37 cellular contexts compared by ENCODE assay signal in the genomic region with DNA sequence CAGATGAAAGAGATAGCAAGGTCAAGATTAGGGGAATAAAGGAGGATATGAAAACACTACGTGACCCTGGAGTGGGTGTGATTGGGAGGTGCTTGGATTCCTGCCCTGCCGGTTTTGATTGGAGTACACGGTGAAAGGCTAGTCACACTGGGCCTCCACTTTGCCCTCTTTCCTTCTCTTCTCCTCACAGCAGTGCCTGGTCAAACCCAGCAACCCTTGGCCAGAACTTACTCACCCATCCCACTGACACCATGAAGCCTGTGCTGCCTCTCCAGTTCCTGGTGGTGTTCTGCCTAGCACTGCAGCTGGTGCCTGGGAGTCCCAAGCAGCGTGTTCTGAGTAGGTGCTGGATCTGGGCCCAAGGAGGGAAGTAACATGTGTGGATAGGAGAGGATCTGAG. TPM values are rescaled to one million over a fixed set of nuclear protein-coding genes. Genes with fewer than 3 reads are reported as not detected.
"Had no signal": no experiment of that assay in that cellular context is flagged by ENCODE, and none has a peak within 500 bp of the region (broad histone marks: within the 10 kb centered on the region; RNA-seq: fewer than 3 reads in every experiment).

A gene with protein sequence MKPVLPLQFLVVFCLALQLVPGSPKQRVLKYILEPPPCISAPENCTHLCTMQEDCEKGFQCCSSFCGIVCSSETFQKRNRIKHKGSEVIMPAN (plus strand): TSS at position 166 of the 400 bp plus-strand sequence. CDS start 86 bp downstream, at position 252.

- ATAC-seq: effector memory CD8-positive, alpha-beta T cell; gastroesophageal sphincter; left ventricle myocardium superior; natural killer cell had no signal

- H3K4me3 Mint-ChIP-seq: activated CD4-positive, alpha-beta memory T cell treated with anti-CD3 and anti-CD28 coated beads for 36 hours; effector memory CD8-positive, alpha-beta T cell; mesothelial cell of epicardium; natural killer cell; neural progenitor cell; T-helper 1 cell treated with Interleukin-12 subunit alpha and Interleukin-12 subunit beta and Interleukin-4 antibody, amounts not matched to agents 30 μg/mL and 1 μg/mL, for 36 hours had no signal

- H3K27ac ChIP-seq: brain microvascular endothelial cell, gastroesophageal sphincter, hepatocyte, neural progenitor cell, parathyroid adenoma, right atrium auricular region, testis, transverse colon, VCaP had no signal

- H3K4me1 ChIP-seq: gastroesophageal sphincter, parathyroid adenoma, right atrium auricular region, testis, transverse colon had no signal

- H3K4me1 Mint-ChIP-seq: mesothelial cell of epicardium, natural killer cell had no signal

- DNase-seq: activated CD4-positive, alpha-beta memory T cell treated with anti-CD3 and anti-CD28 coated beads for 36 hours; activated CD4-positive, alpha-beta T cell treated with anti-CD3 and anti-CD28 coated beads for 48 hours; activated CD8-positive, alpha-beta memory T cell treated with anti-CD3 and anti-CD28 coated beads, Interleukin-2, amount 50 U/mL, for 4 hours; activated gamma-delta T cell treated with Interleukin-2 at 50 U/mL for 16 hours; activated naive CD4-positive, alpha-beta T cell treated with anti-CD3 and anti-CD28 coated beads, Interleukin-2, amount 50 U/mL, for 16 hours; activated T-cell treated with anti-CD3 and anti-CD28 coated beads, Interleukin-2, amount 50 U/mL, for 1 hour; amniotic stem cell; brain microvascular endothelial cell; cortex of kidney; effector memory CD8-positive, alpha-beta T cell; erythroblast; islet precursor cell; left ventricle myocardium superior; mammary epithelial cell; natural killer cell; occipital lobe; stimulated activated CD4-positive, alpha-beta T cell treated with anti-CD3 and anti-CD28 coated beads, Interleukin-15, amount 100 ng/mL, for 24 hours; stimulated activated CD4-positive, alpha-beta T cell treated with anti-CD3 and anti-CD28 coated beads, Interleukin-2, amount 100 ng/mL, for 24 hours; stimulated activated naive CD4-positive, alpha-beta T cell treated with Interleukin-2 at 50 U/mL for 16 hours; T-helper 9 cell; testis; transverse colon had no signal

- H3K9me3 ChIP-seq: gastroesophageal sphincter, right atrium auricular region, testis, transverse colon had no signal

- H3K36me3 ChIP-seq: brain microvascular endothelial cell, gastroesophageal sphincter, neural progenitor cell, right atrium auricular region, transverse colon had no signal

- H3K36me3 Mint-ChIP-seq: activated CD4-positive, alpha-beta memory T cell treated with anti-CD3 and anti-CD28 coated beads for 36 hours; mesothelial cell of epicardium; natural killer cell; neural progenitor cell had no signal

- H3K27ac Mint-ChIP-seq: activated CD4-positive, alpha-beta memory T cell treated with anti-CD3 and anti-CD28 coated beads for 36 hours; effector memory CD8-positive, alpha-beta T cell; mesothelial cell of epicardium; natural killer cell; neural progenitor cell; T-helper 1 cell treated with Interleukin-12 subunit alpha and Interleukin-12 subunit beta and Interleukin-4 antibody, amounts not matched to agents 30 μg/mL and 1 μg/mL, for 36 hours had no signal

- H3K4me3 ChIP-seq: gastroesophageal sphincter, hepatocyte, neural progenitor cell, right atrium auricular region, testis, transverse colon had no signal

- H3K9me3 Mint-ChIP-seq: activated CD4-positive, alpha-beta memory T cell treated with anti-CD3 and anti-CD28 coated beads for 36 hours; effector memory CD8-positive, alpha-beta T cell; mesothelial cell of epicardium; natural killer cell; T-helper 1 cell treated with Interleukin-12 subunit alpha and Interleukin-12 subunit beta and Interleukin-4 antibody, amounts not matched to agents 30 μg/mL and 1 μg/mL, for 36 hours had no signal

- H3K27me3 ChIP-seq: brain microvascular endothelial cell, gastroesophageal sphincter, hepatocyte, neural progenitor cell, right atrium auricular region, testis, transverse colon had no signal

RNA-seq across cellular contexts. Expression of the gene that starts here (rescaled TPM):
- total RNA-seq: activated CD4-positive, alpha-beta memory T cell treated with anti-CD3 and anti-CD28 coated beads for 36 hours; activated CD8-positive, alpha-beta memory T cell treated with anti-CD3 and anti-CD28 coated beads for 36 hours; astrocyte; cardiac septum; chondrocyte; fibroblast of lung; fibroblast of villous mesenchyme; gastroesophageal sphincter; hepatocyte; left ventricle myocardium superior; mammary epithelial cell; mesothelial cell of epicardium; natural killer cell; occipital lobe; pulmonary artery endothelial cell; right atrium auricular region; testis; transverse colon had no signal
- polyA plus RNA-seq: fibroblast of lung, hepatocyte, mammary epithelial cell had no signal
